In the genomic region with DNA sequence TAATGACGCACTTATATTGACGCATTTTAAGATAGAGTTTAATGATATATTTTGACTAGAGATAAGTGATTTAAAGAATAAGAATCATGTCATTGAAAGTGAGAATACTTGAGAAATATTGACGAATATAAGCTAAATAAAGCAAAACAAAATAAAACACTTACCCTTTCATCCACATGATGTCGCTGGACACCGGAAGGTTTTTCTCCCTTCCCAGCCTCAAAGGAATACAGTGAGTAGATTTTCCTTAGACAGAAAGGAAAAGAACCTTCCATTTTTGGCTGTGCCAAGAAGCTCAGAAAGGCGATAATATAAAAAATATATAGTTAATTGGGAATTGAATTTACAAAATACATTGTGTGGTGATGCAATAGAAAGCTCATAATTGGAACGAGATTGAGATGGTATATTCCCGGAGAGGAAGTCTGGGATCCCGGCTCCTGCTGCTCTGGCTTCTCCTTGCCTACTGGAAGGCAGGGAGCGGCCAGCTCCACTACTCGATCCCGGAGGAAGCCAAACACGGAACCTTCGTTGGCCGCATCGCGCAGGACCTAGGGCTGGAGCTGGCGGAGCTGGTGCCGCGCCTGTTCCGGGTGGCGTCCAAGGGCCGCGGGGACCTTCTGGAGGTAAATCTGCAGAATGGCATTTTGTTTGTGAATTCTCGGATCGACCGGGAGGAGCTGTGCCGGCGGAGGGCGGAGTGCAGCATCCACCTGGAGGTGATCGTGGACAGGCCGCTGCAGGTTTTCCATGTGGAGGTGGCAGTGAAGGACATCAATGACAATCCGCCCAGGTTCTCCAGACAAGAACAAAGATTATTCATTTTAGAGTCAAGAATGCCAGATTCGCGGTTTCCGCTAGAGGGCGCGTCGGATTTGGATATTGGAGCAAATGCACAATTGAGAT, we compare ENCODE assay signal across 10 cellular contexts. TPM values are rescaled to one million over a fixed set of nuclear protein-coding genes. Genes with fewer than 3 reads are reported as not detected.
A peak's percentile ranks its signal among the peaks of the same experiment; 100 is the strongest.
DNase-seq lines count a peak whose midpoint lies in the region; ATAC-seq and TF ChIP-seq lines count a peak whose summit lies in the region.
"Had no signal": no experiment of that assay in that cellular context is flagged by ENCODE, and none has a peak within 500 bp of the region (broad histone marks: within the 10 kb centered on the region; RNA-seq: fewer than 3 reads in every experiment).

A gene (plus strand): TSS at position 239 of the 906 bp plus-strand sequence.

- no peak within 1 kb of the TSS for H3K4me3 Mint-ChIP-seq in activated T-cell treated with anti-CD3 and anti-CD28 coated beads, Interleukin-2, amount 50 U/mL, for 24 hours
- H3K4me3 Mint-ChIP-seq in activated T-cell treated with anti-CD3 and anti-CD28 coated beads, Interleukin-2, amount 50 U/mL, for 4 hours: no peak within 1 kb of the TSS

- H3F3A ChIP-seq in smooth muscle cell (ENCODE audit: low read depth): no peaks in the 10 kb centered on the region

- 95% methylated on average over 39 of the region's 39 CpGs for WGBS in smooth muscle cell (ENCODE audit: low lambda C conversion rate)

- peak in 53 of 56 donors; percentile 21 to 66 (median 48) for TF ChIP-seq CTCF in dorsolateral prefrontal cortex (IDR thresholded peaks at IDR 0.05 in 54 of 56, conservative IDR thresholded peaks at IDR 0.05 in 2 of 56; ENCODE audit: low read depth in 1 of 56, partially characterized antibody in 56 of 56)
- TF ChIP-seq CTCF in smooth muscle cell (IDR thresholded peaks at IDR 0.05; ENCODE audit: borderline replicate concordance, insufficient read depth, poor library complexity, severe bottlenecking): no peak

- H3K27me3 ChIP-seq in dorsolateral prefrontal cortex (peaks cover 0 to 29% (median 0%) of the 10 kb centered on the region in 45 donors), smooth muscle cell (ENCODE audit: low read depth) (no peaks in the 10 kb centered on the region)

- H3K27me3 Mint-ChIP-seq in activated T-cell treated with anti-CD3 and anti-CD28 coated beads, Interleukin-2, amount 50 U/mL, for 24 hours: peaks cover 28% of the 10 kb centered on the region
- H3K27me3 Mint-ChIP-seq in activated T-cell treated with anti-CD3 and anti-CD28 coated beads, Interleukin-2, amount 50 U/mL, for 4 hours (ENCODE audit: low read depth): peaks cover 18% of the 10 kb centered on the region

- no peaks in the 10 kb centered on the region for H3K36me3 ChIP-seq in smooth muscle cell (ENCODE audit: low read depth)

- H3K27ac Mint-ChIP-seq in activated T-cell treated with anti-CD3 and anti-CD28 coated beads, Interleukin-2, amount 50 U/mL, for 24 hours: no peak within 1 kb of the TSS

- peak; percentile 32 for DNase-seq in activated T-cell treated with anti-CD3 and anti-CD28 coated beads, Interleukin-2, amount 50 U/mL, for 24 hours
- DNase-seq in activated T-cell treated with anti-CD3 and anti-CD28 coated beads, Interleukin-2, amount 50 U/mL, for 4 hours: no peak
- DNase-seq in NCI-H1436 (lab: John Stamatoyannopoulos, UW) (peak; percentile 63), dorsolateral prefrontal cortex (peak in 6 of 10 donors; percentile 37 to 76 (median 46)), posterior vena cava (ENCODE audit: low spot score) (peak; percentile 77), NCI-H2081 (lab: John Stamatoyannopoulos, UW) (no peak), smooth muscle cell (lab: John Stamatoyannopoulos, UW; ENCODE audit: unreplicated experiment) (no peak)
- DNase-seq: Kasumi-1 had no signal

- no peak within 1 kb of the TSS for H2AFZ ChIP-seq in smooth muscle cell (ENCODE audit: low read depth)

- intact Hi-C loops in dorsolateral prefrontal cortex (cut with DNase I) (loop anchor here in 1 of 2 donors (10.0 kb wide), 1 partner anchor 223 kb away; no protein-coding TSS in a partner anchor), posterior vena cava (cut with DNase I) (no loop called here)

- H3K27ac ChIP-seq in dorsolateral prefrontal cortex (peak within 1 kb of the TSS in 2 of 59 donors; percentile 28 to 40), smooth muscle cell (ENCODE audit: low read depth) (no peak within 1 kb of the TSS)

- H3K9me3 Mint-ChIP-seq in activated T-cell treated with anti-CD3 and anti-CD28 coated beads, Interleukin-2, amount 50 U/mL, for 24 hours: peaks cover 17% of the 10 kb centered on the region
- H3K9me3 Mint-ChIP-seq in activated T-cell treated with anti-CD3 and anti-CD28 coated beads, Interleukin-2, amount 50 U/mL, for 4 hours: peaks cover 9% of the 10 kb centered on the region

- H3K4me1 Mint-ChIP-seq in activated T-cell treated with anti-CD3 and anti-CD28 coated beads, Interleukin-2, amount 50 U/mL, for 24 hours (ENCODE audit: low read depth): no peaks in the 10 kb centered on the region
- H3K4me1 Mint-ChIP-seq in activated T-cell treated with anti-CD3 and anti-CD28 coated beads, Interleukin-2, amount 50 U/mL, for 4 hours (ENCODE audit: low read depth): no peaks in the 10 kb centered on the region

- no peak within 1 kb of the TSS for H3K9ac ChIP-seq in smooth muscle cell (ENCODE audit: low read depth)

- peaks cover 6% of the 10 kb centered on the region for H3K36me3 Mint-ChIP-seq in activated T-cell treated with anti-CD3 and anti-CD28 coated beads, Interleukin-2, amount 50 U/mL, for 24 hours (ENCODE audit: low read depth)
- H3K36me3 Mint-ChIP-seq in activated T-cell treated with anti-CD3 and anti-CD28 coated beads, Interleukin-2, amount 50 U/mL, for 4 hours (ENCODE audit: insufficient read depth): no peaks in the 10 kb centered on the region

- H3K4me3 ChIP-seq in dorsolateral prefrontal cortex (peak within 1 kb of the TSS in 45 of 59 donors; percentile 6 to 56 (median 35)), smooth muscle cell (no peak within 1 kb of the TSS)

- H3K4me2 ChIP-seq in smooth muscle cell: no peak within 1 kb of the TSS

- ATAC-seq in activated T-cell treated with anti-CD3 and anti-CD28 coated beads, Interleukin-2, amount 50 U/mL, for 4 hours: no peak
- ATAC-seq in HG03460 (IDR thresholded peaks at IDR 0.05; ENCODE audit: unreplicated experiment): no peak
- ATAC-seq: activated CD4-positive, CD25-positive, alpha-beta regulatory T cell treated with anti-CD3 and anti-CD28 coated beads, Interleukin-2, amount 50 U/mL, for 24 hours had no signal

- no peaks in the 10 kb centered on the region for H4K20me1 ChIP-seq in smooth muscle cell (ENCODE audit: low read depth)

- H3K4me1 ChIP-seq in smooth muscle cell (ENCODE audit: low read depth): no peaks in the 10 kb centered on the region

- H3K9me3 ChIP-seq in smooth muscle cell (replicated peaks; ENCODE audit: low read depth): no peaks in the 10 kb centered on the region

- H3K79me2 ChIP-seq in smooth muscle cell (ENCODE audit: low read depth): no peaks in the 10 kb centered on the region

RNA-seq across cellular contexts. Expression of the gene that starts here (rescaled TPM):
- total RNA-seq in activated T-cell treated with anti-CD3 and anti-CD28 coated beads, Interleukin-2, amount 50 U/mL, for 4 hours: not detected
- total RNA-seq in dorsolateral prefrontal cortex: 10 to 100 TPM in 5 of 120 experiments, 1 to 10 TPM in 115; 3.3 to 11.2 (median 6.8) TPM
- total RNA-seq in posterior vena cava: under 1 TPM; 0.14 TPM
- total RNA-seq in smooth muscle cell: 0.31 and 1.7 TPM in 2 replicates
- 0.05 and 0.14 TPM in 2 replicates for polyA plus RNA-seq in smooth muscle cell

Comparison
In these comparisons a context has a peak if more than half of its experiments do, and no peak if none do; other contexts are left out.
1. DNase-seq: peak in activated T-cell treated with anti-CD3 and anti-CD28 coated beads, Interleukin-2, amount 50 U/mL, for 24 hours (single experiment), NCI-H1436 (single experiment) and dorsolateral prefrontal cortex (6 of 10); none in activated T-cell treated with anti-CD3 and anti-CD28 coated beads, Interleukin-2, amount 50 U/mL, for 4 hours (single experiment), NCI-H2081 (0 of 2) and smooth muscle cell (single experiment).
2. Peak in DNase-seq in posterior vena cava; RNA of the gene not detected or under 1 TPM.